Comparison of ENCODE assay signal across 8 cellular contexts in genomic region chr5:78533356-78533755, GRCh38.
A peak's percentile ranks its signal among the peaks of the same experiment; 100 is the strongest.
DNase-seq lines count a peak whose midpoint lies in the region; ATAC-seq and TF ChIP-seq lines count a peak whose summit lies in the region.

No MANE protein-coding gene starts in this region.

- H3K27me3 Mint-ChIP-seq in endodermal cell (ENCODE audit: insufficient read depth): no peaks in the 10 kb centered on the region

- no peak overlapping the region for H3K4me3 ChIP-seq in endodermal cell (ENCODE audit: low read length)
- no peak overlapping the region for H3K4me3 ChIP-seq in stomach smooth muscle (ENCODE audit: low read length in 2 of 2)

- DNase-seq in NCI-H748 (lab: John Stamatoyannopoulos, UW; ENCODE audit: unreplicated experiment) (peak; percentile 61), NCI-H748 treated with DMSO at 0.1 percent for 48 hours (lab: John Stamatoyannopoulos, UW) (no peak), NCI-H526 treated with DMSO at 0.1 percent for 48 hours (lab: John Stamatoyannopoulos, UW) (peak; percentile 27), endodermal cell (no peak)

- H3K36me3 ChIP-seq in endodermal cell (ENCODE audit: control insufficient read depth, insufficient read depth, low read length) (peaks cover 37% of the 10 kb centered on the region), stomach smooth muscle (ENCODE audit: control insufficient read depth in 2 of 2, insufficient read depth in 2 of 2, low read length in 2 of 2) (no peaks in the 10 kb centered on the region)

- no peak overlapping the region for H3K9ac ChIP-seq in endodermal cell (ENCODE audit: extremely low read depth, low read length, poor library complexity, severe bottlenecking)
- H3K9ac ChIP-seq in stomach smooth muscle (ENCODE audit: low read length in 2 of 2): no peak overlapping the region

- H3K27me3 ChIP-seq in endodermal cell (ENCODE audit: control insufficient read depth, insufficient read depth, low read length, poor library complexity, severe bottlenecking): no peaks in the 10 kb centered on the region
- no peaks in the 10 kb centered on the region for H3K27me3 ChIP-seq in stomach smooth muscle (ENCODE audit: control insufficient read depth in 1 of 2, insufficient read depth in 2 of 2, low read length in 2 of 2)

- H3K4me3 Mint-ChIP-seq in endodermal cell: no peak overlapping the region

- TF ChIP-seq CTCF in endodermal cell (conservative IDR thresholded peaks at IDR 0.05): peak; percentile 72

- peaks cover 44% of the 10 kb centered on the region for H3K36me3 Mint-ChIP-seq in endodermal cell (ENCODE audit: low read depth)

- peaks cover 38% of the 10 kb centered on the region for H3K4me1 Mint-ChIP-seq in endodermal cell

- H3K4me1 ChIP-seq in endodermal cell (ENCODE audit: control insufficient read depth, insufficient read depth, low read length) (peaks cover 7% of the 10 kb centered on the region), stomach smooth muscle (ENCODE audit: control insufficient read depth, insufficient read depth, low read length) (peaks cover 50% of the 10 kb centered on the region)

- WGBS in endodermal cell (ENCODE audit: insufficient coverage in 1 of 2, insufficient read length in 1 of 2), 2 experiments: 56 to 59% methylated on average over 3 of the region's 3 CpGs

- H3K9me3 ChIP-seq in endodermal cell (ENCODE audit: control insufficient read depth, low read length) (no peaks in the 10 kb centered on the region), stomach smooth muscle (ENCODE audit: control insufficient read depth in 2 of 2, low read length in 2 of 2) (no peaks in the 10 kb centered on the region)

- no peak for ATAC-seq in HG03520 (IDR thresholded peaks at IDR 0.05; ENCODE audit: unreplicated experiment)
- no peak for ATAC-seq in GM18520 (IDR thresholded peaks at IDR 0.05; ENCODE audit: unreplicated experiment)
- ATAC-seq in GM21529 (IDR thresholded peaks at IDR 0.05; ENCODE audit: unreplicated experiment): no peak

- H3K27ac Mint-ChIP-seq in endodermal cell: peak overlapping the region; percentile 82

- H3K9me3 Mint-ChIP-seq in endodermal cell: no peaks in the 10 kb centered on the region

- no peak overlapping the region for H3K27ac ChIP-seq in endodermal cell (ENCODE audit: low read depth, low read length)
- peak overlapping the region; percentile 76 for H3K27ac ChIP-seq in stomach smooth muscle (ENCODE audit: low read length)

Comparison
In these comparisons a context has a peak if more than half of its experiments do, and no peak if none do; other contexts are left out.
1. DNase-seq: peak in NCI-H748 (single experiment) and NCI-H526 treated with DMSO at 0.1 percent for 48 hours (single experiment); none in NCI-H748 treated with DMSO at 0.1 percent for 48 hours (single experiment) and endodermal cell (single experiment).